ENCODE assay signal across 7 cellular contexts in genomic region chr19:18589380-18590272, GRCh38. TPM values are rescaled to one million over a fixed set of nuclear protein-coding genes. Genes with fewer than 3 reads are reported as not detected.
DNase-seq lines count a peak whose midpoint lies in the region; FAIRE-seq and TF ChIP-seq lines count a peak whose summit lies in the region.

No MANE protein-coding gene starts in this region.

- H3K4me1 ChIP-seq in kidney (ENCODE audit: control insufficient read depth in 1 of 2, insufficient read depth in 1 of 2, low read depth in 1 of 2, low read length in 2 of 2), result peaks cover 0 to 16% of the 10 kb centered on the region in 2 donors

- peak; percentile 46 for DNase-seq in HFF-Myc (ENCODE audit: extremely low read depth, low read depth)
- peak; percentile 91 for DNase-seq in NCI-H1048 (lab: John Stamatoyannopoulos, UW)
- peak; percentile 24 for DNase-seq in T1000 (lab: John Stamatoyannopoulos, UW)
- DNase-seq in bronchial epithelial cell (ENCODE audit: low read depth), result peak; percentile 41
- peak; percentile 88 for DNase-seq in kidney
- peak; percentile 62 to 66 for DNase-seq in stimulated activated CD4-positive, alpha-beta T cell treated with anti-CD3 and anti-CD28 coated beads, Interleukin-2, amount 100 ng/mL, for 48 hours

- peak overlapping the region; percentile 68 to 87 for H3K27ac ChIP-seq in kidney (ENCODE audit: low read depth in 2 of 2, low read length in 2 of 2)

- no peaks in the 10 kb centered on the region for H3K36me3 ChIP-seq in bronchial epithelial cell (ENCODE audit: control insufficient read depth, insufficient read depth, low read length)
- peaks cover 2 to 3% of the 10 kb centered on the region in 2 donors for H3K36me3 ChIP-seq in kidney (ENCODE audit: control insufficient read depth in 1 of 2, insufficient read depth in 2 of 2, low read length in 2 of 2)

- H3K9me3 ChIP-seq in kidney (ENCODE audit: control insufficient read depth in 1 of 2, low read length in 2 of 2), result no peaks in the 10 kb centered on the region

- no peaks in the 10 kb centered on the region for H3K27me3 ChIP-seq in bronchial epithelial cell (ENCODE audit: control insufficient read depth, insufficient read depth, low read length)

- H3K9ac ChIP-seq in kidney (ENCODE audit: low read length in 2 of 2), result peak overlapping the region in 1 of 2 donors; percentile 78

- FAIRE-seq in bronchial epithelial cell (lab: Jason Lieb, UNC), result no peak
- FAIRE-seq in kidney (lab: Jason Lieb, UNC), result no peak

- intact Hi-C loops in kidney (cut with DNase I), result loop anchor here (10.0 kb wide), 1 partner anchor 255 kb away; no protein-coding TSS in a partner anchor

- H3K4me3 ChIP-seq in HFF-Myc (replicated peaks; ENCODE audit: low read depth, low read length) (peak overlapping the region; percentile 80), bronchial epithelial cell (ENCODE audit: low read depth, low read length) (peak overlapping the region; percentile 87), kidney (ENCODE audit: low read length in 2 of 2) (peak overlapping the region; percentile 71 to 73)

- TF ChIP-seq CTCF in GM12872 (IDR thresholded peaks at IDR 0.05; ENCODE audit: insufficient read depth, low read depth, low read length) (peak; percentile 11; the same call in 1 of the 3 replicates), HFF-Myc (IDR thresholded peaks at IDR 0.05; ENCODE audit: low read depth, low read length, missing control alignments) (no peak), bronchial epithelial cell (IDR thresholded peaks at IDR 0.05; ENCODE audit: insufficient read depth, low read length, severe bottlenecking) (peak; percentile 46), kidney (IDR thresholded peaks at IDR 0.05; ENCODE audit: borderline replicate concordance, extremely low read depth, insufficient read depth) (peak; percentile 22)

RNA-seq across cellular contexts. Expression of gene REX1BD, which starts 1.0 kb away (rescaled TPM):
- 26.1 and 45.4 TPM in 2 replicates for total RNA-seq in bronchial epithelial cell
- 56.9 TPM for total RNA-seq in kidney
- polyA plus RNA-seq in kidney (ENCODE audit: insufficient read depth, low read depth, low replicate concordance), result 104 TPM

RNA-seq across cellular contexts. Expression of gene CRLF1, which starts 17.0 kb away (rescaled TPM):
- 0.26 and 0.64 TPM in 2 replicates for total RNA-seq in bronchial epithelial cell
- 28.9 TPM for total RNA-seq in kidney
- polyA plus RNA-seq in kidney (ENCODE audit: insufficient read depth, low read depth, low replicate concordance), result 6.6 TPM

RNA-seq across cellular contexts. Expression of gene UBA52, which starts 18.0 kb away (rescaled TPM):
- total RNA-seq in bronchial epithelial cell (586 and 964 TPM in 2 replicates), kidney (828 TPM)
- 1,481 TPM for polyA plus RNA-seq in kidney (ENCODE audit: insufficient read depth, low read depth, low replicate concordance)

RNA-seq across cellular contexts. Expression of gene TMEM59L, which starts 23.0 kb away (rescaled TPM):
- 0.13 and 0.79 TPM in 2 replicates for total RNA-seq in bronchial epithelial cell
- total RNA-seq in kidney, result 5.9 TPM
- polyA plus RNA-seq in kidney (ENCODE audit: insufficient read depth, low read depth, low replicate concordance), result 1.5 TPM

RNA-seq across cellular contexts. Expression of gene KXD1, which starts 32.0 kb away (rescaled TPM):
- total RNA-seq in bronchial epithelial cell (47.7 and 50.2 TPM in 2 replicates), kidney (69.9 TPM)
- polyA plus RNA-seq in kidney (ENCODE audit: insufficient read depth, low read depth, low replicate concordance), result 56.3 TPM

Comparison
In these comparisons a context has a peak if more than half of its experiments do, and no peak if none do; other contexts are left out.
1. Peak in every context shown above with its lines: DNase-seq, H3K4me3 ChIP-seq and H3K27ac ChIP-seq.
2. DNase-seq: peak in every context shown above with its lines; median percentile 91 in NCI-H1048; 88 in kidney; 64 in stimulated activated CD4-positive, alpha-beta T cell treated with anti-CD3 and anti-CD28 coated beads, Interleukin-2, amount 100 ng/mL, for 48 hours; 46 in HFF-Myc; 41 in bronchial epithelial cell; 24 in T1000.
3. RNA of gene CRLF1, which starts 17.0 kb away (total RNA-seq): 28.9 TPM in kidney (single experiment); 0.26 to 0.64 TPM in bronchial epithelial cell; every median in the first group is over 10 times any median in the second.